ENCODE assay signal across 8 cellular contexts in genomic region chr1:52926864-52927218, GRCh38.
A peak's percentile ranks its signal among the peaks of the same experiment; 100 is the strongest.
DNase-seq lines count a peak whose midpoint lies in the region; ATAC-seq and TF ChIP-seq lines count a peak whose summit lies in the region.

No MANE protein-coding gene starts in this region.

- peaks cover 37% of the 10 kb centered on the region for H3K27me3 ChIP-seq in HUES48 (ENCODE audit: control insufficient read depth, insufficient read depth, low read length)
- H3K27me3 ChIP-seq in duodenal mucosa (ENCODE audit: control insufficient read depth in 1 of 2, insufficient read depth in 2 of 2, low read length in 2 of 2) = no peaks in the 10 kb centered on the region
- H3K27me3 ChIP-seq in neutrophil = peaks cover 67% of the 10 kb centered on the region

- H3K9ac ChIP-seq in ES-I3 (ENCODE audit: low read depth, low read length) (peak overlapping the region; percentile 43; the same call in 1 of the 2 replicates), HUES48 (ENCODE audit: low read depth, low read length) (no peak overlapping the region), duodenal mucosa (ENCODE audit: low read depth in 1 of 2, low read length in 2 of 2) (peak overlapping the region; percentile 52 to 72)

- no peak for TF ChIP-seq CTCF in neutrophil (IDR thresholded peaks at IDR 0.05)

- peak overlapping the region; percentile 74 for H3K4me3 ChIP-seq in HUES48 (ENCODE audit: low read depth, low read length)
- H3K4me3 ChIP-seq in duodenal mucosa (ENCODE audit: low read depth in 1 of 2, low read length in 2 of 2) = peak overlapping the region; percentile 76 to 79
- H3K4me3 ChIP-seq in neutrophil (ENCODE audit: low read depth in 1 of 2, low read length in 1 of 2) = peak overlapping the region; percentile 62 to 64

- H3K36me3 ChIP-seq in ES-I3 (ENCODE audit: insufficient read depth, low read length) = no peaks in the 10 kb centered on the region
- no peaks in the 10 kb centered on the region for H3K36me3 ChIP-seq in HUES48 (ENCODE audit: control insufficient read depth, insufficient read depth, low read length)
- no peaks in the 10 kb centered on the region for H3K36me3 ChIP-seq in duodenal mucosa (ENCODE audit: control insufficient read depth in 1 of 2, insufficient read depth in 2 of 2, low read length in 2 of 2)
- H3K36me3 ChIP-seq in neutrophil = no peaks in the 10 kb centered on the region

- no peak for DNase-seq in globus pallidus (ENCODE audit: low spot score)
- DNase-seq in GM03348 (ENCODE audit: low spot score) = no peak

- no peak for ATAC-seq in GM21737 (IDR thresholded peaks at IDR 0.05; ENCODE audit: unreplicated experiment)
- no peak for ATAC-seq in HG03439 (IDR thresholded peaks at IDR 0.05; ENCODE audit: unreplicated experiment)

- no peaks in the 10 kb centered on the region for H3K4me1 ChIP-seq in ES-I3 (ENCODE audit: insufficient read depth, low read length)
- no peaks in the 10 kb centered on the region; the same call in 1 of the 2 replicates for H3K4me1 ChIP-seq in HUES48 (ENCODE audit: control insufficient read depth, insufficient read depth, low read length)
- H3K4me1 ChIP-seq in duodenal mucosa (ENCODE audit: control insufficient read depth in 1 of 2, insufficient read depth in 2 of 2, low read length in 2 of 2) = peaks cover 12 to 18% of the 10 kb centered on the region in 2 donors
- peaks cover 12 to 15% of the 10 kb centered on the region in 2 experiments for H3K4me1 ChIP-seq in neutrophil (ENCODE audit: control insufficient read depth in 1 of 2, insufficient read depth in 1 of 2, low read depth in 1 of 2, low read length in 1 of 2)

- H3K27ac ChIP-seq in HUES48 (ENCODE audit: low read depth, low read length) (no peak overlapping the region), duodenal mucosa (ENCODE audit: low read depth, low read length) (no peak overlapping the region), neutrophil (peak overlapping the region; percentile 70)

- H3K9me3 ChIP-seq in ES-I3 (ENCODE audit: control insufficient read depth, insufficient read depth, low read length) = no peaks in the 10 kb centered on the region
- no peaks in the 10 kb centered on the region for H3K9me3 ChIP-seq in HUES48 (ENCODE audit: control insufficient read depth, insufficient read depth, low read length)
- no peaks in the 10 kb centered on the region for H3K9me3 ChIP-seq in duodenal mucosa (ENCODE audit: control insufficient read depth in 1 of 2, low read length in 2 of 2)
- no peaks in the 10 kb centered on the region for H3K9me3 ChIP-seq in neutrophil
